ENCODE assay signal across 34 cellular contexts in genomic region chr2:165083326-165083725, GRCh38.
DNase-seq lines count a peak whose midpoint lies in the region; ATAC-seq, FAIRE-seq and TF ChIP-seq lines count a peak whose summit lies in the region.
"Had no signal": no experiment of that assay in that cellular context is flagged by ENCODE, and none has a peak within 500 bp of the region (broad histone marks: within the 10 kb centered on the region; RNA-seq: fewer than 3 reads in every experiment).

No MANE protein-coding gene starts in this region.

- BruUV-seq in HepG2 (replicated peaks; lab: Mats Ljungman, UMichigan), result no TSS peak

- no peak overlapping the region for H3K4me3 Mint-ChIP-seq in endodermal cell
- H3K4me3 Mint-ChIP-seq: B cell; CD14-positive monocyte; CD4-positive, alpha-beta memory T cell; CD4-positive, alpha-beta T cell; CD4-positive, CD25-positive, alpha-beta regulatory T cell; CD8-positive, alpha-beta memory T cell; CD8-positive, alpha-beta T cell had no signal

- no peak for FAIRE-seq in HepG2 (lab: Jason Lieb, UNC)
- FAIRE-seq: A204.1, A549, D721Med had no signal

- H3K23ac ChIP-seq in mesendoderm (ENCODE audit: low read length), result no peak overlapping the region

- no peak overlapping the region for H4K5ac ChIP-seq in mesendoderm (ENCODE audit: low read length)

- H2AFZ ChIP-seq in HepG2 (ENCODE audit: low read length), result peak overlapping the region; percentile 42

- H2BK120ac ChIP-seq in mesendoderm (ENCODE audit: low read depth, low read length), result no peak overlapping the region

- no peak overlapping the region for H3K56ac ChIP-seq in mesendoderm (ENCODE audit: low read length)

- H3K4me2 ChIP-seq in HepG2 (ENCODE audit: low read depth, low read length) (peak overlapping the region; percentile 51), mesendoderm (ENCODE audit: low read length) (no peak overlapping the region)
- H3K4me2 ChIP-seq: A549; BLaER1; BLaER1 treated with 17β-estradiol and CSF1 and Interleukin-3, amounts not matched to agents 10 nM and 100 nM had no signal

- H3K4me3 ChIP-seq in HepG2 (replicated peaks in 1 of 3; ENCODE audit: insufficient read depth in 1 of 3, low read depth in 2 of 3, low read length in 3 of 3), result peak overlapping the region in 1 of 3 experiments; percentile 12; a peak in 1 of 6 replicates
- no peak overlapping the region for H3K4me3 ChIP-seq in right lobe of liver
- peak overlapping the region; percentile 15 for H3K4me3 ChIP-seq in endodermal cell (ENCODE audit: low read length)
- no peak overlapping the region for H3K4me3 ChIP-seq in mesendoderm (ENCODE audit: low read length)
- H3K4me3 ChIP-seq in brain microvascular endothelial cell (ENCODE audit: low read depth, low read length), result no peak overlapping the region
- H3K4me3 ChIP-seq: A549; BLaER1; BLaER1 treated with 17β-estradiol and CSF1 and Interleukin-3, amounts not matched to agents 10 nM and 100 nM had no signal

- H3K18ac ChIP-seq in mesendoderm (ENCODE audit: low read length), result no peak overlapping the region

- in situ Hi-C loops in HepG2 (cut with HindIII; ENCODE audit: extremely low pct_ligation_motif_present, low pct_unique_long_range_greater_than_20kb), result no loop called here
- in situ Hi-C loops in brain microvascular endothelial cell (cut with HindIII; ENCODE audit: low pct_ligation_motif_present, low sequenced_read_pairs), result no loop called here

- no peak overlapping the region for H2AK5ac ChIP-seq in mesendoderm (ENCODE audit: low read length)

- H3K4ac ChIP-seq in mesendoderm (ENCODE audit: low read depth, low read length), result no peak overlapping the region

- WGBS in HepG2 (ENCODE audit: low lambda C conversion rate), result 12% methylated on average over 4 of the region's 4 CpGs
- 60% methylated on average over 4 of the region's 4 CpGs for WGBS in right lobe of liver (ENCODE audit: insufficient coverage, low coverage, low lambda C conversion rate, missing lambda C conversion rate)
- WGBS in endodermal cell (ENCODE audit: insufficient coverage in 1 of 2, insufficient read length in 1 of 2), 2 experiments, result 83 to 90% methylated on average over 2 to 4 of the region's 4 CpGs
- no CpG with 5 or more reads among the region's 4 CpGs for WGBS in mesendoderm (ENCODE audit: extremely low coverage, insufficient coverage, low lambda C conversion rate)

- H3K9me3 ChIP-seq in HepG2 (ENCODE audit: low read length) (peaks cover 12% of the 10 kb centered on the region), right lobe of liver (no peaks in the 10 kb centered on the region), endodermal cell (ENCODE audit: control insufficient read depth, low read length) (peaks cover 21% of the 10 kb centered on the region)
- H3K9me3 ChIP-seq: A549, BE2C had no signal

- no peak overlapping the region for H3K9ac ChIP-seq in HepG2 (ENCODE audit: insufficient read depth, low read depth, low read length)
- H3K9ac ChIP-seq in endodermal cell (ENCODE audit: extremely low read depth, low read length, poor library complexity, severe bottlenecking), result no peak overlapping the region
- H3K9ac ChIP-seq in mesendoderm (ENCODE audit: low read length), result no peak overlapping the region
- H3K9ac ChIP-seq: BLaER1; BLaER1 treated with 17β-estradiol and CSF1 and Interleukin-3, amounts not matched to agents 10 nM and 100 nM had no signal

- H3K27ac ChIP-seq in HepG2 (ENCODE audit: extremely low read length, insufficient read depth, low read length), result no peak overlapping the region
- H3K27ac ChIP-seq in right lobe of liver, result no peak overlapping the region
- H3K27ac ChIP-seq in endodermal cell (ENCODE audit: low read depth, low read length), result no peak overlapping the region
- H3K27ac ChIP-seq in mesendoderm (ENCODE audit: low read depth, low read length), result no peak overlapping the region
- H3K27ac ChIP-seq in brain microvascular endothelial cell, result no peak overlapping the region
- H3K27ac ChIP-seq: 22Rv1; A549; BLaER1; BLaER1 treated with 17β-estradiol and CSF1 and Interleukin-3, amounts not matched to agents 10 nM and 100 nM; C4-2B had no signal

- H3K27me3 Mint-ChIP-seq in endodermal cell (ENCODE audit: insufficient read depth), result no peaks in the 10 kb centered on the region
- H3K27me3 Mint-ChIP-seq: B cell; CD4-positive, alpha-beta memory T cell; CD4-positive, alpha-beta T cell; CD4-positive, CD25-positive, alpha-beta regulatory T cell; CD8-positive, alpha-beta memory T cell had no signal

- H2BK15ac ChIP-seq in mesendoderm (replicated peaks; ENCODE audit: low read depth), result no peak overlapping the region

- DNase-seq in HepG2 (ENCODE audit: low spot score) (no peak), right lobe of liver (no peak), endodermal cell (no peak), mesendoderm (peak; percentile 73), brain microvascular endothelial cell (no peak)
- DNase-seq: 8988T; ACHN; AML-193; BE2C; C1 segment of cervical spinal cord; Caco-2; Calu3; CD4-positive, alpha-beta memory T cell; CD4-positive, alpha-beta T cell; CD4-positive, CD25-positive, alpha-beta regulatory T cell; CD8-positive, alpha-beta memory T cell; CD8-positive, alpha-beta T cell; COR-L47; DMS 273 treated with DMSO at 0.1 percent for 48 hours; DMS153; DMS79; DMS79 treated with DMSO at 0.1 percent for 48 hours; DND-41; EL had no signal

- POLR2A ChIA-PET in HepG2 (lab: Yijun Ruan, JAX), result no interaction called here

- CTCF ChIA-PET in HepG2 (lab: Yijun Ruan, JAX; ENCODE audit: low intra/inter-chr PET ratio, low total read pairs), result no interaction called here

- H3K4me1 Mint-ChIP-seq in endodermal cell, result no peaks in the 10 kb centered on the region
- H3K4me1 Mint-ChIP-seq: B cell; CD14-positive monocyte; CD4-positive, alpha-beta memory T cell; CD4-positive, CD25-positive, alpha-beta regulatory T cell; CD8-positive, alpha-beta memory T cell had no signal

- H3K36me3 ChIP-seq in HepG2 (replicated peaks in 1 of 2; ENCODE audit: control insufficient read depth in 1 of 2, insufficient read depth in 2 of 2, low read length in 2 of 2), result no peaks in the 10 kb centered on the region
- no peaks in the 10 kb centered on the region for H3K36me3 ChIP-seq in right lobe of liver
- H3K36me3 ChIP-seq in endodermal cell (ENCODE audit: control insufficient read depth, insufficient read depth, low read length), result no peaks in the 10 kb centered on the region
- H3K36me3 ChIP-seq in mesendoderm (ENCODE audit: control insufficient read depth, insufficient read depth, low read length), result no peaks in the 10 kb centered on the region
- H3K36me3 ChIP-seq in brain microvascular endothelial cell (replicated peaks), result no peaks in the 10 kb centered on the region
- H3K36me3 ChIP-seq: BE2C; BLaER1; BLaER1 treated with 17β-estradiol and CSF1 and Interleukin-3, amounts not matched to agents 10 nM and 100 nM had no signal

- H4K8ac ChIP-seq in mesendoderm (ENCODE audit: low read depth, low read length), result no peak overlapping the region

- H2BK5ac ChIP-seq in mesendoderm (ENCODE audit: low read length), result no peak overlapping the region

- peaks cover 11% of the 10 kb centered on the region for H3K9me3 Mint-ChIP-seq in endodermal cell

- H3K79me2 ChIP-seq in HepG2 (ENCODE audit: insufficient read depth, low read length) (no peaks in the 10 kb centered on the region), mesendoderm (ENCODE audit: control insufficient read depth, insufficient read depth, low read length) (no peaks in the 10 kb centered on the region)

- TF ChIP-seq POLR2A in HepG2 (IDR thresholded peaks at IDR 0.05; ENCODE audit: insufficient read depth in 1 of 2, low read depth in 2 of 2, low read length in 2 of 2) (no peak), right lobe of liver (IDR thresholded peaks at IDR 0.05) (no peak)

- intact Hi-C loops in HepG2 (cut with micrococcal nuclease; ENCODE audit: unreplicated experiment) (no loop called here), right lobe of liver (cut with DNase I) (no loop called here)

- TF ChIP-seq CTCF in HepG2 (CRISPR knock-in tag; IDR thresholded peaks at IDR 0.05) (no peak), right lobe of liver (IDR thresholded peaks at IDR 0.05) (no peak), endodermal cell (conservative IDR thresholded peaks at IDR 0.05) (no peak), brain microvascular endothelial cell (IDR thresholded peaks at IDR 0.05; ENCODE audit: low read depth, low read length, missing control alignments) (no peak)

- peak; percentile 56 for ATAC-seq in HepG2
- ATAC-seq in right lobe of liver, result no peak
- no peak for ATAC-seq in GM21825 (IDR thresholded peaks at IDR 0.05; ENCODE audit: unreplicated experiment)
- ATAC-seq: A549; CD8-positive, alpha-beta T cell had no signal

- no peaks in the 10 kb centered on the region for H3K36me3 Mint-ChIP-seq in endodermal cell (ENCODE audit: low read depth)
- H3K36me3 Mint-ChIP-seq: CD14-positive monocyte; CD4-positive, alpha-beta memory T cell; CD4-positive, CD25-positive, alpha-beta regulatory T cell; CD8-positive, alpha-beta memory T cell; CD8-positive, alpha-beta T cell had no signal

- H3K4me1 ChIP-seq in HepG2 (ENCODE audit: insufficient read depth, low read length) (peaks cover 13% of the 10 kb centered on the region), right lobe of liver (peaks cover 0 to 7% (median under 1%) of the 10 kb centered on the region in 4 donors), endodermal cell (ENCODE audit: control insufficient read depth, insufficient read depth, low read length) (peaks cover 5% of the 10 kb centered on the region), mesendoderm (ENCODE audit: control insufficient read depth, low read depth, low read length) (peaks cover 6% of the 10 kb centered on the region)
- H3K4me1 ChIP-seq: A549; BE2C; BLaER1; BLaER1 treated with 17β-estradiol and CSF1 and Interleukin-3, amounts not matched to agents 10 nM and 100 nM; Caco-2 had no signal

- no peaks in the 10 kb centered on the region for H3K27me3 ChIP-seq in HepG2 (ENCODE audit: control insufficient read depth in 1 of 2, insufficient read depth in 2 of 2, low read length in 2 of 2)
- H3K27me3 ChIP-seq in right lobe of liver, result no peaks in the 10 kb centered on the region
- H3K27me3 ChIP-seq in endodermal cell (ENCODE audit: control insufficient read depth, insufficient read depth, low read length, poor library complexity, severe bottlenecking), result no peaks in the 10 kb centered on the region
- H3K27me3 ChIP-seq in mesendoderm (ENCODE audit: insufficient read depth, low read length, poor library complexity), result no peaks in the 10 kb centered on the region
- H3K27me3 ChIP-seq in brain microvascular endothelial cell (replicated peaks), result no peaks in the 10 kb centered on the region
- H3K27me3 ChIP-seq: BE2C; BLaER1; BLaER1 treated with 17β-estradiol and CSF1 and Interleukin-3, amounts not matched to agents 10 nM and 100 nM had no signal

- TF ChIP-seq RAD21 in HepG2 (CRISPR knock-in tag; IDR thresholded peaks at IDR 0.05), result no peak

- TF ChIP-seq EP300 in HepG2 (IDR thresholded peaks at IDR 0.05; ENCODE audit: low read depth in 2 of 2, low read length in 2 of 2) (no peak), HepG2 (CRISPR knock-in tag; IDR thresholded peaks at IDR 0.05; ENCODE audit: borderline replicate concordance) (no peak)

- H4K20me1 ChIP-seq in HepG2 (ENCODE audit: insufficient read depth, low read length), result no peaks in the 10 kb centered on the region
- H4K20me1 ChIP-seq: BLaER1; BLaER1 treated with 17β-estradiol and CSF1 and Interleukin-3, amounts not matched to agents 10 nM and 100 nM had no signal

- H3K79me1 ChIP-seq in mesendoderm (ENCODE audit: low read length), result no peaks in the 10 kb centered on the region

- no peak overlapping the region for H3K27ac Mint-ChIP-seq in endodermal cell
- H3K27ac Mint-ChIP-seq: B cell; CD14-positive monocyte; CD4-positive, alpha-beta memory T cell; CD4-positive, alpha-beta T cell; CD4-positive, CD25-positive, alpha-beta regulatory T cell; CD8-positive, alpha-beta memory T cell; CD8-positive, alpha-beta T cell had no signal
